Comparison of ENCODE assay signal across 1 cellular context in genomic region chr4:52619591-52619931, GRCh38.
TF ChIP-seq lines count a peak whose summit lies in the region.

No MANE protein-coding gene starts in this region.

TF ChIP-seq in GM23338, 12 proteins besides CTCF, POLR2A, EP300 and RAD21 (continued from another document):
- TF ChIP-seq, protein P1, sequence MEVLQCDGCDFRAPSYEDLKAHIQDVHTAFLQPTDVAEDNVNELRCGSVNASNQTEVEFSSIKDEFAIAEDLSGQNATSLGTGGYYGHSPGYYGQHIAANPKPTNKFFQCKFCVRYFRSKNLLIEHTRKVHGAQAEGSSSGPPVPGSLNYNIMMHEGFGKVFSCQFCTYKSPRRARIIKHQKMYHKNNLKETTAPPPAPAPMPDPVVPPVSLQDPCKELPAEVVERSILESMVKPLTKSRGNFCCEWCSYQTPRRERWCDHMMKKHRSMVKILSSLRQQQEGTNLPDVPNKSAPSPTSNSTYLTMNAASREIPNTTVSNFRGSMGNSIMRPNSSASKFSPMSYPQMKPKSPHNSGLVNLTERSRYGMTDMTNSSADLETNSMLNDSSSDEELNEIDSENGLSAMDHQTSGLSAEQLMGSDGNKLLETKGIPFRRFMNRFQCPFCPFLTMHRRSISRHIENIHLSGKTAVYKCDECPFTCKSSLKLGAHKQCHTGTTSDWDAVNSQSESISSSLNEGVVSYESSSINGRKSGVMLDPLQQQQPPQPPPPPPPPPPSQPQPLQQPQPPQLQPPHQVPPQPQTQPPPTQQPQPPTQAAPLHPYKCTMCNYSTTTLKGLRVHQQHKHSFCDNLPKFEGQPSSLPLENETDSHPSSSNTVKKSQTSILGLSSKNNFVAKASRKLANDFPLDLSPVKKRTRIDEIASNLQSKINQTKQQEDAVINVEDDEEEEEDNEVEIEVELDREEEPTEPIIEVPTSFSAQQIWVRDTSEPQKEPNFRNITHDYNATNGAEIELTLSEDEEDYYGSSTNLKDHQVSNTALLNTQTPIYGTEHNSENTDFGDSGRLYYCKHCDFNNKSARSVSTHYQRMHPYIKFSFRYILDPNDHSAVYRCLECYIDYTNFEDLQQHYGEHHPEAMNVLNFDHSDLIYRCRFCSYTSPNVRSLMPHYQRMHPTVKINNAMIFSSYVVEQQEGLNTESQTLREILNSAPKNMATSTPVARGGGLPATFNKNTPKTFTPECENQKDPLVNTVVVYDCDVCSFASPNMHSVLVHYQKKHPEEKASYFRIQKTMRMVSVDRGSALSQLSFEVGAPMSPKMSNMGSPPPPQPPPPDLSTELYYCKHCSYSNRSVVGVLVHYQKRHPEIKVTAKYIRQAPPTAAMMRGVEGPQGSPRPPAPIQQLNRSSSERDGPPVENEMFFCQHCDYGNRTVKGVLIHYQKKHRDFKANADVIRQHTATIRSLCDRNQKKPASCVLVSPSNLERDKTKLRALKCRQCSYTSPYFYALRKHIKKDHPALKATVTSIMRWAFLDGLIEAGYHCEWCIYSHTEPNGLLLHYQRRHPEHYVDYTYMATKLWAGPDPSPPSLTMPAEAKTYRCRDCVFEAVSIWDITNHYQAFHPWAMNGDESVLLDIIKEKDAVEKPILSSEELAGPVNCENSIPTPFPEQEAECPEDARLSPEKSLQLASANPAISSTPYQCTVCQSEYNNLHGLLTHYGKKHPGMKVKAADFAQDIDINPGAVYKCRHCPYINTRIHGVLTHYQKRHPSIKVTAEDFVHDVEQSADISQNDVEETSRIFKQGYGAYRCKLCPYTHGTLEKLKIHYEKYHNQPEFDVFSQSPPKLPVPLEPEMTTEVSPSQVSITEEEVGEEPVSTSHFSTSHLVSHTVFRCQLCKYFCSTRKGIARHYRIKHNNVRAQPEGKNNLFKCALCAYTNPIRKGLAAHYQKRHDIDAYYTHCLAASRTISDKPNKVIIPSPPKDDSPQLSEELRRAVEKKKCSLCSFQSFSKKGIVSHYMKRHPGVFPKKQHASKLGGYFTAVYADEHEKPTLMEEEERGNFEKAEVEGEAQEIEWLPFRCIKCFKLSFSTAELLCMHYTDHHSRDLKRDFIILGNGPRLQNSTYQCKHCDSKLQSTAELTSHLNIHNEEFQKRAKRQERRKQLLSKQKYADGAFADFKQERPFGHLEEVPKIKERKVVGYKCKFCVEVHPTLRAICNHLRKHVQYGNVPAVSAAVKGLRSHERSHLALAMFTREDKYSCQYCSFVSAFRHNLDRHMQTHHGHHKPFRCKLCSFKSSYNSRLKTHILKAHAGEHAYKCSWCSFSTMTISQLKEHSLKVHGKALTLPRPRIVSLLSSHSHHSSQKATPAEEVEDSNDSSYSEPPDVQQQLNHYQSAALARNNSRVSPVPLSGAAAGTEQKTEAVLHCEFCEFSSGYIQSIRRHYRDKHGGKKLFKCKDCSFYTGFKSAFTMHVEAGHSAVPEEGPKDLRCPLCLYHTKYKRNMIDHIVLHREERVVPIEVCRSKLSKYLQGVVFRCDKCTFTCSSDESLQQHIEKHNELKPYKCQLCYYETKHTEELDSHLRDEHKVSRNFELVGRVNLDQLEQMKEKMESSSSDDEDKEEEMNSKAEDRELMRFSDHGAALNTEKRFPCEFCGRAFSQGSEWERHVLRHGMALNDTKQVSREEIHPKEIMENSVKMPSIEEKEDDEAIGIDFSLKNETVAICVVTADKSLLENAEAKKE (CRISPR knock-in tag; IDR thresholded peaks at IDR 0.05), result no peak
- no peak for TF ChIP-seq STAT1 (IDR thresholded peaks at IDR 0.05; ENCODE audit: unreplicated experiment)
- TF ChIP-seq POLR2AphosphoS5 (IDR thresholded peaks at IDR 0.05; ENCODE audit: low read depth), result no peak
- TF ChIP-seq, protein P2, sequence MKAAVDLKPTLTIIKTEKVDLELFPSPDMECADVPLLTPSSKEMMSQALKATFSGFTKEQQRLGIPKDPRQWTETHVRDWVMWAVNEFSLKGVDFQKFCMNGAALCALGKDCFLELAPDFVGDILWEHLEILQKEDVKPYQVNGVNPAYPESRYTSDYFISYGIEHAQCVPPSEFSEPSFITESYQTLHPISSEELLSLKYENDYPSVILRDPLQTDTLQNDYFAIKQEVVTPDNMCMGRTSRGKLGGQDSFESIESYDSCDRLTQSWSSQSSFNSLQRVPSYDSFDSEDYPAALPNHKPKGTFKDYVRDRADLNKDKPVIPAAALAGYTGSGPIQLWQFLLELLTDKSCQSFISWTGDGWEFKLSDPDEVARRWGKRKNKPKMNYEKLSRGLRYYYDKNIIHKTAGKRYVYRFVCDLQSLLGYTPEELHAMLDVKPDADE (IDR thresholded peaks at IDR 0.05), result no peak
- no peak for TF ChIP-seq ZNF331 (CRISPR knock-in tag; IDR thresholded peaks at IDR 0.05; ENCODE audit: low read depth)
- TF ChIP-seq EZH2phosphoT487 (IDR thresholded peaks at IDR 0.05; ENCODE audit: unreplicated experiment), result no peak
- TF ChIP-seq JUNB (IDR thresholded peaks at IDR 0.05; ENCODE audit: unreplicated experiment), result no peak
- no peak for TF ChIP-seq CREB1 (CRISPR knock-in tag; IDR thresholded peaks at IDR 0.05; ENCODE audit: low read depth)
- TF ChIP-seq EZH2 (IDR thresholded peaks at IDR 0.05; ENCODE audit: low read depth, unreplicated experiment), result no peak
